Comparison of ENCODE assay signal across 20 cellular contexts in the genomic region with DNA sequence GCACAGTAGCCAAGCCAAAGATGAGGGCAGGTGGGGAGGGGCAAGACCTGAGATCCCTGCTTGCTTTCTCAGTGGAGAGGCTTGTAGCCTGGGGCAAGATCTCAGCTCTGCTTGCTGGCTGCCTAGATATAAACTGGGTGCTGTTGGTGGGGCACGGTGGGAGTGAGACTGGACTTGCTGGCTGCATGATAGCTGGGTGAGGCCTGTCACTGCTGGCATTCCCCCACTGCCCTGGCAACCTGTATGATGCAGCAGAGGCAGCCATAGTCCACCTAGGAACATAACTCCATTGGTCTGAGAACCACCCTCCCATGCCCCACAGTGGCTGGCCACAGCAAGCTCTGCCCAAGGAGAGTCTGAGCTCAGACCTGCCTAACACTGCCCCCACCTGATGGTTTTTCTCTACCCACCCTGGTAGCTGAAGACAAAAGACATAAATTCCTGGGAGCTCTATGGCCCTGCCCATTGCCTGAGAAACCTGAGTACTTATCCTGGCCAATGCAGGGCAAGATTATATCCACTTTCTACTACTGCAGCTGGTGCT.
"Had no signal": no experiment of that assay in that cellular context is flagged by ENCODE, and none has a peak within 500 bp of the region (broad histone marks: within the 10 kb centered on the region; RNA-seq: fewer than 3 reads in every experiment).

No MANE protein-coding gene starts in this region.

- H3K4me3 Mint-ChIP-seq: activated CD4-positive, alpha-beta memory T cell treated with anti-CD3 and anti-CD28 coated beads, Interleukin-2, amount 10 ng/mL, durations not matched to agents 7 days and 5 days; activated naive CD4-positive, alpha-beta T cell treated with anti-CD3 and anti-CD28 coated beads for 36 hours; activated naive CD8-positive, alpha-beta T cell treated with anti-CD3 and anti-CD28 coated beads, Interleukin-2, amount 10 ng/mL, durations not matched to agents 7 days and 5 days; activated T-cell treated with anti-CD3 and anti-CD28 coated beads, Interleukin-2, amount 50 U/mL, for 72 hours; central memory CD8-positive, alpha-beta T cell; natural killer cell; T-helper 17 cell had no signal

- H3K27ac ChIP-seq: breast epithelium, coronary artery, epithelial cell of prostate, left ventricle myocardium inferior, upper lobe of right lung had no signal

- H3K27ac Mint-ChIP-seq: activated CD4-positive, alpha-beta memory T cell treated with anti-CD3 and anti-CD28 coated beads, Interleukin-2, amount 10 ng/mL, durations not matched to agents 7 days and 5 days; activated naive CD4-positive, alpha-beta T cell treated with anti-CD3 and anti-CD28 coated beads for 36 hours; activated naive CD8-positive, alpha-beta T cell treated with anti-CD3 and anti-CD28 coated beads, Interleukin-2, amount 10 ng/mL, durations not matched to agents 7 days and 5 days; activated T-cell treated with anti-CD3 and anti-CD28 coated beads, Interleukin-2, amount 50 U/mL, for 72 hours; natural killer cell; T-helper 17 cell had no signal

- H3K27me3 ChIP-seq: breast epithelium, upper lobe of right lung had no signal

- H3K36me3 ChIP-seq: breast epithelium, left ventricle myocardium inferior, upper lobe of right lung had no signal

- H3K4me3 ChIP-seq: breast epithelium, coronary artery, left ventricle myocardium inferior, upper lobe of right lung had no signal

- H3K9me3 ChIP-seq: upper lobe of right lung had no signal

- H3K36me3 Mint-ChIP-seq: activated naive CD8-positive, alpha-beta T cell treated with anti-CD3 and anti-CD28 coated beads, Interleukin-2, amount 10 ng/mL, durations not matched to agents 7 days and 5 days; natural killer cell had no signal

- H3K27me3 Mint-ChIP-seq: activated CD4-positive, alpha-beta memory T cell treated with anti-CD3 and anti-CD28 coated beads, Interleukin-2, amount 10 ng/mL, durations not matched to agents 7 days and 5 days; activated naive CD8-positive, alpha-beta T cell treated with anti-CD3 and anti-CD28 coated beads, Interleukin-2, amount 10 ng/mL, durations not matched to agents 7 days and 5 days; central memory CD8-positive, alpha-beta T cell; T-helper 17 cell had no signal

- DNase-seq: activated CD4-positive, alpha-beta memory T cell treated with anti-CD3 and anti-CD28 coated beads, Interleukin-2, amount 10 ng/mL, durations not matched to agents 7 days and 5 days; activated CD4-positive, alpha-beta T cell treated with anti-CD3 and anti-CD28 coated beads for 48 hours; activated CD4-positive, CD25-positive, alpha-beta regulatory T cell; activated effector memory CD4-positive, alpha-beta T cell treated with Interleukin-2 at 50 U/mL for 16 hours; activated naive CD4-positive, alpha-beta T cell treated with anti-CD3 and anti-CD28 coated beads for 36 hours; activated naive CD8-positive, alpha-beta T cell treated with anti-CD3 and anti-CD28 coated beads, Interleukin-2, amount 10 ng/mL, durations not matched to agents 7 days and 5 days; activated T-cell treated with anti-CD3 and anti-CD28 coated beads, Interleukin-2, amount 50 U/mL, for 72 hours; amniotic stem cell; foreskin fibroblast; left ventricle myocardium inferior; midbrain; natural killer cell; stimulated activated CD4-positive, alpha-beta T cell treated with anti-CD3 and anti-CD28 coated beads, Interleukin-4, amount 100 ng/mL, for 1 hour; stimulated activated naive CD8-positive, alpha-beta T cell treated with anti-CD3 and anti-CD28 coated beads, Interleukin-15, Interleukin-2, amounts not matched to agents 100 U/mL and 50 U/mL, for 24 hours; T-helper 17 cell; upper lobe of right lung had no signal

- H3K4me1 ChIP-seq: breast epithelium, left ventricle myocardium inferior, upper lobe of right lung had no signal

- ATAC-seq: activated T-cell treated with anti-CD3 and anti-CD28 coated beads, Interleukin-2, amount 50 U/mL, for 72 hours; natural killer cell; stimulated activated naive CD8-positive, alpha-beta T cell treated with anti-CD3 and anti-CD28 coated beads, Interleukin-15, Interleukin-2, amounts not matched to agents 100 U/mL and 50 U/mL, for 24 hours; T-helper 17 cell; upper lobe of right lung had no signal

- H3K4me1 Mint-ChIP-seq: activated CD4-positive, alpha-beta memory T cell treated with anti-CD3 and anti-CD28 coated beads, Interleukin-2, amount 10 ng/mL, durations not matched to agents 7 days and 5 days; activated naive CD8-positive, alpha-beta T cell treated with anti-CD3 and anti-CD28 coated beads, Interleukin-2, amount 10 ng/mL, durations not matched to agents 7 days and 5 days; central memory CD8-positive, alpha-beta T cell; natural killer cell; T-helper 17 cell had no signal
